ENCODE assay signal across 35 cellular contexts in genomic region chr6:160197662-160198061, GRCh38.
"Had no signal": no experiment of that assay in that cellular context is flagged by ENCODE, and none has a peak within 500 bp of the region (broad histone marks: within the 10 kb centered on the region; RNA-seq: fewer than 3 reads in every experiment).

No MANE protein-coding gene starts in this region.

- H3K27ac ChIP-seq: KMS-11 had no signal

- H3K27me3 ChIP-seq: MG63 had no signal

- H3K9ac ChIP-seq: KMS-11 had no signal

- DNase-seq: Karpas-422, Kasumi-1, KG1, MG63, MM.1S, MV-4-11, NCI-H1048, NCI-H1092, NCI-H1092 treated with DMSO at 0.1 percent for 48 hours, NCI-H1105, NCI-H1105 treated with DMSO at 0.1 percent for 48 hours, NCI-H1417, NCI-H1417 treated with DMSO at 0.1 percent for 48 hours, NCI-H1436, NCI-H1436 treated with DMSO at 0.1 percent for 48 hours, NCI-H146, NCI-H1694, NCI-H1694 treated with DMSO at 0.1 percent for 48 hours, NCI-H187, NCI-H187 treated with DMSO at 0.1 percent for 48 hours, NCI-H1930, NCI-H2029, NCI-H2029 treated with DMSO at 0.1 percent for 48 hours, NCI-H2081, NCI-H2081 treated with DMSO at 0.1 percent for 48 hours, NCI-H2107, NCI-H2171, NCI-H2171 treated with DMSO at 0.1 percent for 48 hours, NCI-H2227 treated with DMSO at 0.1 percent for 48 hours, NCI-H226, NCI-H345, NCI-H446, NCI-H446 treated with DMSO at 0.1 percent for 48 hours, NCI-H510A had no signal

- H3K36me3 ChIP-seq: MG63 had no signal

- H3K4me3 ChIP-seq: MG63 had no signal

- H3K4me2 ChIP-seq: KMS-11 had no signal
